In genomic region chr18:74040459-74041332, GRCh38 we compare ENCODE assay signal across 8 cellular contexts.
DNase-seq lines count a peak whose midpoint lies in the region; ATAC-seq and TF ChIP-seq lines count a peak whose summit lies in the region.

No MANE protein-coding gene starts in this region.

- no peak overlapping the region for H3K4me3 Mint-ChIP-seq in endodermal cell

- peaks cover 11% of the 10 kb centered on the region for H3K9me3 ChIP-seq in endodermal cell (ENCODE audit: control insufficient read depth, low read length)

- H3K4me3 ChIP-seq in LNCaP clone FGC (ENCODE audit: low read depth, low read length) (no peak overlapping the region), endodermal cell (ENCODE audit: low read length) (no peak overlapping the region)

- no peaks in the 10 kb centered on the region for H3K4me1 ChIP-seq in endodermal cell (ENCODE audit: control insufficient read depth, insufficient read depth, low read length)

- no peak overlapping the region for H3K27ac ChIP-seq in endodermal cell (ENCODE audit: low read depth, low read length)

- H3K27me3 ChIP-seq in endodermal cell (ENCODE audit: control insufficient read depth, insufficient read depth, low read length, poor library complexity, severe bottlenecking): no peaks in the 10 kb centered on the region

- 82 to 91% methylated on average over 13 to 20 of the region's 20 CpGs for WGBS in endodermal cell (ENCODE audit: insufficient coverage in 1 of 2, insufficient read length in 1 of 2), 2 experiments

- no peaks in the 10 kb centered on the region for H3K36me3 Mint-ChIP-seq in endodermal cell (ENCODE audit: low read depth)

- no peaks in the 10 kb centered on the region for H3K4me1 Mint-ChIP-seq in endodermal cell

- TF ChIP-seq CTCF in LNCaP clone FGC (IDR thresholded peaks at IDR 0.05; ENCODE audit: control insufficient read depth, extremely low read depth, insufficient read depth) (peak; percentile 61), endodermal cell (conservative IDR thresholded peaks at IDR 0.05) (peak; percentile 93)

- H3K9ac ChIP-seq in endodermal cell (ENCODE audit: extremely low read depth, low read length, poor library complexity, severe bottlenecking): no peak overlapping the region

- H3K9me3 Mint-ChIP-seq in endodermal cell: no peaks in the 10 kb centered on the region

- DNase-seq in DMS 273 (lab: John Stamatoyannopoulos, UW; ENCODE audit: unreplicated experiment) (peak; percentile 53), DMS 273 treated with DMSO at 0.1 percent for 48 hours (lab: John Stamatoyannopoulos, UW) (no peak), LNCaP clone FGC (ENCODE audit: low read depth) (no peak), endodermal cell (peak; percentile 92), DMS114 treated with DMSO at 0.1 percent for 48 hours (lab: John Stamatoyannopoulos, UW; ENCODE audit: unreplicated experiment) (no peak)
- DNase-seq in activated CD4-positive, alpha-beta T cell treated with anti-CD3 and anti-CD28 coated beads, Interleukin-2, amount 50 U/mL, for 1 hour: peak; percentile 60
- DNase-seq in stimulated activated CD4-positive, alpha-beta T cell treated with anti-CD3 and anti-CD28 coated beads, Interleukin-12 subunit alpha, Interleukin-12 subunit beta, amount 100 ng/mL, for 4 hours: peak; percentile 74

- H3K27ac Mint-ChIP-seq in endodermal cell: no peak overlapping the region

- H3K36me3 ChIP-seq in endodermal cell (ENCODE audit: control insufficient read depth, insufficient read depth, low read length): no peaks in the 10 kb centered on the region

- peak; percentile 87 for ATAC-seq in GM21737 (IDR thresholded peaks at IDR 0.05; ENCODE audit: unreplicated experiment)

- no peaks in the 10 kb centered on the region for H3K27me3 Mint-ChIP-seq in endodermal cell (ENCODE audit: insufficient read depth)

Comparison
In these comparisons a context has a peak if more than half of its experiments do, and no peak if none do; other contexts are left out.
1. DNase-seq: peak in DMS 273 (single experiment), activated CD4-positive, alpha-beta T cell treated with anti-CD3 and anti-CD28 coated beads, Interleukin-2, amount 50 U/mL, for 1 hour (single experiment), endodermal cell (single experiment) and stimulated activated CD4-positive, alpha-beta T cell treated with anti-CD3 and anti-CD28 coated beads, Interleukin-12 subunit alpha, Interleukin-12 subunit beta, amount 100 ng/mL, for 4 hours (single experiment); none in DMS 273 treated with DMSO at 0.1 percent for 48 hours (single experiment), LNCaP clone FGC (single experiment) and DMS114 treated with DMSO at 0.1 percent for 48 hours (single experiment).